In genomic region chr2:88451647-88452150, GRCh38 we compare ENCODE assay signal across 10 cellular contexts. TPM values are rescaled to one million over a fixed set of nuclear protein-coding genes. Genes with fewer than 3 reads are reported as not detected.
A peak's percentile ranks its signal among the peaks of the same experiment; 100 is the strongest.
DNase-seq lines count a peak whose midpoint lies in the region; ATAC-seq and TF ChIP-seq lines count a peak whose summit lies in the region.
"Had no signal": no experiment of that assay in that cellular context is flagged by ENCODE, and none has a peak within 500 bp of the region (broad histone marks: within the 10 kb centered on the region; RNA-seq: fewer than 3 reads in every experiment).

No MANE protein-coding gene starts in this region.

- peak overlapping the region; percentile 71 for H2AFZ ChIP-seq in hepatocyte

- no peaks in the 10 kb centered on the region for H3K9me3 Mint-ChIP-seq in activated B cell treated with CpG ODN at 0.5 μM for 24 hours

- H3K4me1 ChIP-seq in cardiac muscle cell (ENCODE audit: low read depth) (no peaks in the 10 kb centered on the region), hepatocyte (ENCODE audit: insufficient read depth) (no peaks in the 10 kb centered on the region), testis (no peaks in the 10 kb centered on the region), A673 (ENCODE audit: insufficient read depth, low read length, poor library complexity, severe bottlenecking) (no peaks in the 10 kb centered on the region)

- H3K27me3 Mint-ChIP-seq in activated B cell treated with CpG ODN at 0.5 μM for 24 hours = peaks cover 51% of the 10 kb centered on the region

- no TSS peak for BruUV-seq in A673 (replicated peaks; lab: Mats Ljungman, UMichigan)

- peak overlapping the region; percentile 41 for H3K27ac Mint-ChIP-seq in activated B cell treated with CpG ODN at 0.5 μM for 24 hours

- H3K4me3 Mint-ChIP-seq in activated B cell treated with CpG ODN at 0.5 μM for 24 hours = peak overlapping the region; percentile 74

- no peaks in the 10 kb centered on the region for H3K9me2 ChIP-seq in hepatocyte (replicated peaks; ENCODE audit: insufficient read depth)

- H3K79me2 ChIP-seq in hepatocyte = no peaks in the 10 kb centered on the region

- H3K27me3 ChIP-seq in cardiac muscle cell (peaks cover 64% of the 10 kb centered on the region), hepatocyte (peaks cover 69% of the 10 kb centered on the region), testis (no peaks in the 10 kb centered on the region), A673 (replicated peaks; ENCODE audit: insufficient read depth, low read depth, low read length, poor library complexity) (peaks cover 93% of the 10 kb centered on the region)

- H3K4me1 Mint-ChIP-seq in activated B cell treated with CpG ODN at 0.5 μM for 24 hours = peaks cover 10% of the 10 kb centered on the region

- no peak overlapping the region for H3K27ac ChIP-seq in cardiac muscle cell
- no peak overlapping the region for H3K27ac ChIP-seq in hepatocyte
- H3K27ac ChIP-seq in testis = no peak overlapping the region
- H3K27ac ChIP-seq in A673 (ENCODE audit: low read depth, low read length, poor library complexity, severe bottlenecking) = no peak overlapping the region

- CTCF ChIA-PET in activated B cell treated with CpG ODN at 0.5 μM for 24 hours (lab: Charles Lee) = no interaction called here
- CTCF ChIA-PET in A673 (lab: Charles Lee) = no interaction called here

- H3K36me3 Mint-ChIP-seq in activated B cell treated with CpG ODN at 0.5 μM for 24 hours (ENCODE audit: low read depth) = no peaks in the 10 kb centered on the region

- POLR2A ChIA-PET in activated B cell treated with CpG ODN at 0.5 μM for 24 hours (lab: Charles Lee) (no interaction called here), A673 (lab: Charles Lee; ENCODE audit: low non-redundant PET) (no interaction called here)

- no peaks in the 10 kb centered on the region for H4K20me1 ChIP-seq in hepatocyte (ENCODE audit: insufficient read depth, poor library complexity, severe bottlenecking)

- H3K36me3 ChIP-seq in cardiac muscle cell (no peaks in the 10 kb centered on the region), hepatocyte (replicated peaks; ENCODE audit: insufficient read depth, low read depth) (no peaks in the 10 kb centered on the region), testis (ENCODE audit: low read depth, missing control alignments) (no peaks in the 10 kb centered on the region), A673 (ENCODE audit: insufficient read depth, low read length, poor library complexity, severe bottlenecking) (no peaks in the 10 kb centered on the region)

- ATAC-seq in left cardiac atrium (no peak), activated B cell treated with CpG ODN at 0.5 μM for 24 hours (ENCODE audit: low read depth) (peak; percentile 25), HG03039 (IDR thresholded peaks at IDR 0.05; ENCODE audit: unreplicated experiment) (no peak)

- no peak for DNase-seq in cardiac muscle cell (ENCODE audit: low read depth in 1 of 2, low spot score in 1 of 2)
- DNase-seq in left cardiac atrium = no peak
- DNase-seq in activated B cell treated with CpG ODN at 0.5 μM for 24 hours = peak; percentile 30
- no peak for DNase-seq in hepatocyte (ENCODE audit: low spot score)
- DNase-seq in testis = peak; percentile 42
- no peak for DNase-seq in A673 (ENCODE audit: low spot score)
- DNase-seq in RKO (ENCODE audit: low spot score) = no peak
- DNase-seq: DND-41 had no signal

- no peak for TF ChIP-seq POLR2A in testis (IDR thresholded peaks at IDR 0.05)

- 2% methylated on average over 38 of the region's 39 CpGs for WGBS in hepatocyte (ENCODE audit: low lambda C conversion rate, missing lambda C conversion rate)
- 3 to 7% methylated on average over 19 to 39 of the region's 39 CpGs for WGBS in testis, 2 donors

- no peaks in the 10 kb centered on the region for H3K9me3 ChIP-seq in cardiac muscle cell (ENCODE audit: low read depth)
- H3K9me3 ChIP-seq in hepatocyte (ENCODE audit: low read depth) = no peaks in the 10 kb centered on the region
- H3K9me3 ChIP-seq in testis = no peaks in the 10 kb centered on the region
- H3K9me3 ChIP-seq in A673 (ENCODE audit: low read depth, low read length, poor library complexity, severe bottlenecking) = no peaks in the 10 kb centered on the region

- H3K4me2 ChIP-seq in hepatocyte = peak overlapping the region; percentile 72

- no peak for TF ChIP-seq CTCF in cardiac muscle cell (IDR thresholded peaks at IDR 0.05; ENCODE audit: low read depth, low read length)
- TF ChIP-seq CTCF in activated B cell treated with CpG ODN at 0.5 μM for 24 hours (IDR thresholded peaks at IDR 0.05) = no peak
- TF ChIP-seq CTCF in hepatocyte (IDR thresholded peaks at IDR 0.05; ENCODE audit: poor library complexity) = no peak
- TF ChIP-seq CTCF in testis (IDR thresholded peaks at IDR 0.05) = no peak
- TF ChIP-seq CTCF in A673 (conservative IDR thresholded peaks at IDR 0.05; ENCODE audit: low read depth, low read length) = no peak

- peak overlapping the region; percentile 19 for H3K4me3 ChIP-seq in cardiac muscle cell
- H3K4me3 ChIP-seq in hepatocyte = no peak overlapping the region
- H3K4me3 ChIP-seq in testis = peak overlapping the region; percentile 9 to 38
- no peak overlapping the region for H3K4me3 ChIP-seq in A673 (ENCODE audit: low read depth, low read length, poor library complexity, severe bottlenecking)

- intact Hi-C loops in left cardiac atrium (cut with DNase I) (no loop called here), activated B cell treated with CpG ODN at 0.5 μM for 24 hours (cut with micrococcal nuclease) (no loop called here), testis (cut with DNase I; ENCODE audit: low total_unique reads) (no loop called here), A673 (cut with micrococcal nuclease; ENCODE audit: unreplicated experiment) (loop anchor here (10.0 kb wide), 1 partner anchor 257 kb away; no protein-coding TSS in a partner anchor)

RNA-seq across cellular contexts. Expression of gene FOXI3, which starts 0.8 kb away (rescaled TPM):
- total RNA-seq in cardiac muscle cell (not detected in 2 replicates), left cardiac atrium (not detected), activated B cell treated with CpG ODN at 0.5 μM for 24 hours (not detected in 2 replicates), hepatocyte (not detected in 2 replicates), testis (1 to 10 TPM; 2.3 to 3.2 TPM), A673 (2021) (0.11 TPM in 2 replicates)
- polyA plus RNA-seq in cardiac muscle cell (not detected in 2 replicates), hepatocyte (not detected in 2 replicates), testis (ENCODE audit: insufficient read depth, low read depth, low replicate concordance) (0.84 TPM)
- total RNA-seq: skeletal muscle tissue had no signal

Comparison
In these comparisons a context has a peak if more than half of its experiments do, and no peak if none do; other contexts are left out.
1. DNase-seq: peak in activated B cell treated with CpG ODN at 0.5 μM for 24 hours (single experiment) and testis (single experiment); none in cardiac muscle cell (0 of 2), left cardiac atrium (single experiment), hepatocyte (single experiment), A673 (single experiment) and RKO (single experiment).
2. H3K4me3 ChIP-seq: peak in cardiac muscle cell (single experiment) and testis (2 of 2); none in hepatocyte (single experiment) and A673 (single experiment).